30 cellular contexts compared by ENCODE assay signal in the genomic region with DNA sequence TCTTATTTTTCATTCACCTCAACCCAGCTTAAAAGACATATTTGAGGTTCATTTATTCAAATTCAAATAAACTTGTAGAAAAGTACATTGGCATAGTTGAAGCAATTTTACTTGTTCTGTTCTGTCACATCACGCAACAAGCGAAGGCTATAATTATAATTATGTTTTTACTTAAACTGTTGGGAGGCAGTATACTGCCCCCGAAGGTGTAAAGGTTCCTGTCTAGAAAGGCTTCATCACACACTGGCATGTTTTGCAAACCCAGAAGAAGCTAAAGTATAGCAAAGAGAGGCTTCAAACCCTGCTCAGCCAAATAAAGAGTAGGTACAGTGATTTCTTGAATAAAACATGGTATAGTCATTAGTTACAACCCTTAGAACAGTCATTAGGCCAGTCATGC.
"Had no signal": no experiment of that assay in that cellular context is flagged by ENCODE, and none has a peak within 500 bp of the region (broad histone marks: within the 10 kb centered on the region; RNA-seq: fewer than 3 reads in every experiment).

No MANE protein-coding gene starts in this region.

- ATAC-seq: effector memory CD8-positive, alpha-beta T cell; left colon; psoas muscle; stimulated activated memory B cell treated with anti-CD40 and anti-IgM and Interleukin-4, amounts not matched to agents 10 μg/mL and 1 μg/mL and 100 μg/mL, for 72 hours; stimulated activated naive CD8-positive, alpha-beta T cell treated with anti-CD3 and anti-CD28 coated beads, Interleukin-15, amount 100 ng/mL, for 72 hours; T-helper 17 cell had no signal

- H3K27ac ChIP-seq: adrenal gland, coronary artery, parathyroid adenoma, psoas muscle, uterus had no signal

- H3K4me1 Mint-ChIP-seq: activated naive CD8-positive, alpha-beta T cell treated with anti-CD3 and anti-CD28 coated beads for 36 hours; mesothelial cell of epicardium; naive B cell; stimulated activated memory B cell treated with anti-CD40 and anti-IgM and Interleukin-4, amounts not matched to agents 10 μg/mL and 1 μg/mL and 100 μg/mL, for 72 hours; stimulated activated naive CD8-positive, alpha-beta T cell treated with anti-CD3 and anti-CD28 coated beads, Interleukin-15, amount 100 ng/mL, for 72 hours; T-helper 17 cell had no signal

- H3K4me2 ChIP-seq: smooth muscle cell had no signal

- H3K4me3 Mint-ChIP-seq: activated naive CD4-positive, alpha-beta T cell treated with anti-CD3 and anti-CD28 coated beads for 36 hours; activated naive CD8-positive, alpha-beta T cell treated with anti-CD3 and anti-CD28 coated beads for 36 hours; brain; effector memory CD8-positive, alpha-beta T cell; mesothelial cell of epicardium; naive B cell; stimulated activated memory B cell treated with anti-CD40 and anti-IgM and Interleukin-4, amounts not matched to agents 10 μg/mL and 1 μg/mL and 100 μg/mL, for 72 hours; stimulated activated naive CD8-positive, alpha-beta T cell treated with anti-CD3 and anti-CD28 coated beads, Interleukin-15, amount 100 ng/mL, for 72 hours; T-helper 17 cell; type B pancreatic cell had no signal

- H3K9ac ChIP-seq: parathyroid adenoma had no signal

- H3K27ac Mint-ChIP-seq: activated naive CD4-positive, alpha-beta T cell treated with anti-CD3 and anti-CD28 coated beads for 36 hours; activated naive CD8-positive, alpha-beta T cell treated with anti-CD3 and anti-CD28 coated beads for 36 hours; brain; effector memory CD8-positive, alpha-beta T cell; mesothelial cell of epicardium; naive B cell; stimulated activated memory B cell treated with anti-CD40 and anti-IgM and Interleukin-4, amounts not matched to agents 10 μg/mL and 1 μg/mL and 100 μg/mL, for 72 hours; stimulated activated naive CD8-positive, alpha-beta T cell treated with anti-CD3 and anti-CD28 coated beads, Interleukin-15, amount 100 ng/mL, for 72 hours; T-helper 17 cell; type B pancreatic cell had no signal

- H3K36me3 Mint-ChIP-seq: mesothelial cell of epicardium; naive B cell; stimulated activated memory B cell treated with anti-CD40 and anti-IgM and Interleukin-4, amounts not matched to agents 10 μg/mL and 1 μg/mL and 100 μg/mL, for 72 hours; type B pancreatic cell had no signal

- DNase-seq: activated CD4-positive, alpha-beta T cell treated with anti-CD3 and anti-CD28 coated beads for 48 hours; activated CD4-positive, alpha-beta T cell treated with anti-CD3 and anti-CD28 coated beads, Interleukin-2, amount 50 U/mL, for 48 hours; activated CD8-positive, alpha-beta memory T cell treated with anti-CD3 and anti-CD28 coated beads for 24 hours; activated effector memory CD4-positive, alpha-beta T cell treated with Interleukin-2 at 50 U/mL for 16 hours; activated naive CD4-positive, alpha-beta T cell treated with anti-CD3 and anti-CD28 coated beads for 36 hours; activated naive CD8-positive, alpha-beta T cell treated with anti-CD3 and anti-CD28 coated beads for 36 hours; adrenal gland; aorta; effector memory CD8-positive, alpha-beta T cell; head of caudate nucleus; hippocampal formation; kidney; left colon; naive B cell; occipital lobe; psoas muscle; stimulated activated CD4-positive, alpha-beta T cell treated with anti-CD3 and anti-CD28 coated beads, Interleukin-1b, Interleukin-23, amount 100 ng/mL, for 48 hours; stimulated activated CD4-positive, alpha-beta T cell treated with anti-CD3 and anti-CD28 coated beads, Interleukin-4, amount 100 ng/mL, for 4 hours; stimulated activated CD8-positive, alpha-beta memory T cell treated with anti-CD3 and anti-CD28 coated beads, Interleukin-4, amount 100 ng/mL, for 48 hours; stimulated activated naive CD8-positive, alpha-beta T cell treated with anti-CD3 and anti-CD28 coated beads, Interleukin-15, amount 100 ng/mL, for 72 hours; substantia nigra; T-helper 17 cell; uterus had no signal

- H3K4me3 ChIP-seq: adrenal gland, coronary artery, psoas muscle, smooth muscle cell, uterus had no signal

- H3K27me3 ChIP-seq: adrenal gland, uterus had no signal

- H3K4me1 ChIP-seq: adrenal gland, parathyroid adenoma, psoas muscle, uterus had no signal

- H3K9me3 ChIP-seq: adrenal gland, psoas muscle, uterus had no signal

- H2AFZ ChIP-seq: parathyroid adenoma had no signal

- H3K9me3 Mint-ChIP-seq: activated naive CD4-positive, alpha-beta T cell treated with anti-CD3 and anti-CD28 coated beads for 36 hours; activated naive CD8-positive, alpha-beta T cell treated with anti-CD3 and anti-CD28 coated beads for 36 hours; effector memory CD8-positive, alpha-beta T cell; mesothelial cell of epicardium; naive B cell; stimulated activated memory B cell treated with anti-CD40 and anti-IgM and Interleukin-4, amounts not matched to agents 10 μg/mL and 1 μg/mL and 100 μg/mL, for 72 hours; stimulated activated naive CD8-positive, alpha-beta T cell treated with anti-CD3 and anti-CD28 coated beads, Interleukin-15, amount 100 ng/mL, for 72 hours; type B pancreatic cell had no signal

- H3K36me3 ChIP-seq: adrenal gland, uterus had no signal

- H3K79me2 ChIP-seq: parathyroid adenoma had no signal

- H3K27me3 Mint-ChIP-seq: activated naive CD8-positive, alpha-beta T cell treated with anti-CD3 and anti-CD28 coated beads for 36 hours; brain; effector memory CD8-positive, alpha-beta T cell; naive B cell; stimulated activated memory B cell treated with anti-CD40 and anti-IgM and Interleukin-4, amounts not matched to agents 10 μg/mL and 1 μg/mL and 100 μg/mL, for 72 hours; stimulated activated naive CD8-positive, alpha-beta T cell treated with anti-CD3 and anti-CD28 coated beads, Interleukin-15, amount 100 ng/mL, for 72 hours; T-helper 17 cell; type B pancreatic cell had no signal
